In genomic region chr19:15828121-15828620, GRCh38 we compare ENCODE assay signal across 1 cellular context.
TF ChIP-seq lines count a peak whose summit lies in the region.

No MANE protein-coding gene starts in this region.

TF ChIP-seq in GM23338, 12 proteins besides CTCF, POLR2A, EP300 and RAD21:
- TF ChIP-seq, protein P1, sequence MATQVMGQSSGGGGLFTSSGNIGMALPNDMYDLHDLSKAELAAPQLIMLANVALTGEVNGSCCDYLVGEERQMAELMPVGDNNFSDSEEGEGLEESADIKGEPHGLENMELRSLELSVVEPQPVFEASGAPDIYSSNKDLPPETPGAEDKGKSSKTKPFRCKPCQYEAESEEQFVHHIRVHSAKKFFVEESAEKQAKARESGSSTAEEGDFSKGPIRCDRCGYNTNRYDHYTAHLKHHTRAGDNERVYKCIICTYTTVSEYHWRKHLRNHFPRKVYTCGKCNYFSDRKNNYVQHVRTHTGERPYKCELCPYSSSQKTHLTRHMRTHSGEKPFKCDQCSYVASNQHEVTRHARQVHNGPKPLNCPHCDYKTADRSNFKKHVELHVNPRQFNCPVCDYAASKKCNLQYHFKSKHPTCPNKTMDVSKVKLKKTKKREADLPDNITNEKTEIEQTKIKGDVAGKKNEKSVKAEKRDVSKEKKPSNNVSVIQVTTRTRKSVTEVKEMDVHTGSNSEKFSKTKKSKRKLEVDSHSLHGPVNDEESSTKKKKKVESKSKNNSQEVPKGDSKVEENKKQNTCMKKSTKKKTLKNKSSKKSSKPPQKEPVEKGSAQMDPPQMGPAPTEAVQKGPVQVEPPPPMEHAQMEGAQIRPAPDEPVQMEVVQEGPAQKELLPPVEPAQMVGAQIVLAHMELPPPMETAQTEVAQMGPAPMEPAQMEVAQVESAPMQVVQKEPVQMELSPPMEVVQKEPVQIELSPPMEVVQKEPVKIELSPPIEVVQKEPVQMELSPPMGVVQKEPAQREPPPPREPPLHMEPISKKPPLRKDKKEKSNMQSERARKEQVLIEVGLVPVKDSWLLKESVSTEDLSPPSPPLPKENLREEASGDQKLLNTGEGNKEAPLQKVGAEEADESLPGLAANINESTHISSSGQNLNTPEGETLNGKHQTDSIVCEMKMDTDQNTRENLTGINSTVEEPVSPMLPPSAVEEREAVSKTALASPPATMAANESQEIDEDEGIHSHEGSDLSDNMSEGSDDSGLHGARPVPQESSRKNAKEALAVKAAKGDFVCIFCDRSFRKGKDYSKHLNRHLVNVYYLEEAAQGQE (IDR thresholded peaks at IDR 0.05; ENCODE audit: unreplicated experiment): no peak
